26 cellular contexts compared by ENCODE assay signal in genomic region chr2:142042536-142043199, GRCh38.
"Had no signal": no experiment of that assay in that cellular context is flagged by ENCODE, and none has a peak within 500 bp of the region (broad histone marks: within the 10 kb centered on the region; RNA-seq: fewer than 3 reads in every experiment).

No MANE protein-coding gene starts in this region.

- H3K36me3 ChIP-seq: ascending aorta, cardiac muscle cell had no signal

- DNase-seq: activated B cell treated with CpG ODN at 0.5 μM for 24 hours; activated CD4-positive, alpha-beta memory T cell treated with anti-CD3 and anti-CD28 coated beads for 36 hours; activated CD4-positive, alpha-beta T cell treated with anti-CD3 and anti-CD28 coated beads for 4 hours; activated CD4-positive, alpha-beta T cell treated with anti-CD3 and anti-CD28 coated beads, Interleukin-2, amount 10 ng/mL, durations not matched to agents 24 days and 14 days; activated CD4-positive, alpha-beta T cell treated with anti-CD3 and anti-CD28 coated beads, Interleukin-2, amount 50 U/mL, for 1 hour; activated CD4-positive, alpha-beta T cell treated with anti-CD3 and anti-CD28 coated beads, Interleukin-2, amount 50 U/mL, for 4 hours; activated CD4-positive, CD25-positive, alpha-beta regulatory T cell treated with anti-CD3 and anti-CD28 coated beads, Interleukin-2, amount 50 U/mL, for 72 hours; activated CD8-positive, alpha-beta memory T cell treated with anti-CD3 and anti-CD28 coated beads, Interleukin-2, amount 50 U/mL, for 48 hours; activated CD8-positive, alpha-beta T cell treated with anti-CD3 and anti-CD28 coated beads for 36 hours; activated effector memory CD4-positive, alpha-beta T cell treated with Interleukin-2 at 50 U/mL for 16 hours; activated gamma-delta T cell; activated naive CD4-positive, alpha-beta T cell treated with anti-CD3 and anti-CD28 coated beads, Interleukin-2, amount 10 ng/mL, durations not matched to agents 7 days and 5 days; activated naive CD4-positive, alpha-beta T cell treated with Interleukin-2 at 50 U/mL for 16 hours; activated naive CD8-positive, alpha-beta T cell treated with anti-CD3 and anti-CD28 coated beads, Interleukin-2, amount 10 ng/mL, durations not matched to agents 7 days and 5 days; activated naive CD8-positive, alpha-beta T cell treated with anti-CD3 and anti-CD28 coated beads, Interleukin-2, amount 50 U/mL, for 24 hours; activated T-cell treated with anti-CD3 and anti-CD28 coated beads, Interleukin-2, amount 50 U/mL, for 24 hours; activated T-cell treated with anti-CD3 and anti-CD28 coated beads, Interleukin-2, amount 50 U/mL, for 48 hours; amygdala; anterior cingulate cortex; caudate nucleus; cerebellar nuclear complex; T-cell; T-helper 17 cell had no signal

- H3K4me3 ChIP-seq: ascending aorta, cardiac muscle cell had no signal

- H3K27ac ChIP-seq: ascending aorta, cardiac muscle cell, VCaP had no signal

- H3K27me3 ChIP-seq: ascending aorta, cardiac muscle cell had no signal

- H3K9me3 ChIP-seq: ascending aorta had no signal

- H3K4me1 ChIP-seq: ascending aorta had no signal

- ATAC-seq: activated CD8-positive, alpha-beta T cell treated with anti-CD3 and anti-CD28 coated beads for 36 hours; activated naive CD8-positive, alpha-beta T cell treated with anti-CD3 and anti-CD28 coated beads, Interleukin-2, amount 50 U/mL, for 24 hours; T-cell; T-helper 17 cell had no signal
